20 cellular contexts compared by ENCODE assay signal in the genomic region with DNA sequence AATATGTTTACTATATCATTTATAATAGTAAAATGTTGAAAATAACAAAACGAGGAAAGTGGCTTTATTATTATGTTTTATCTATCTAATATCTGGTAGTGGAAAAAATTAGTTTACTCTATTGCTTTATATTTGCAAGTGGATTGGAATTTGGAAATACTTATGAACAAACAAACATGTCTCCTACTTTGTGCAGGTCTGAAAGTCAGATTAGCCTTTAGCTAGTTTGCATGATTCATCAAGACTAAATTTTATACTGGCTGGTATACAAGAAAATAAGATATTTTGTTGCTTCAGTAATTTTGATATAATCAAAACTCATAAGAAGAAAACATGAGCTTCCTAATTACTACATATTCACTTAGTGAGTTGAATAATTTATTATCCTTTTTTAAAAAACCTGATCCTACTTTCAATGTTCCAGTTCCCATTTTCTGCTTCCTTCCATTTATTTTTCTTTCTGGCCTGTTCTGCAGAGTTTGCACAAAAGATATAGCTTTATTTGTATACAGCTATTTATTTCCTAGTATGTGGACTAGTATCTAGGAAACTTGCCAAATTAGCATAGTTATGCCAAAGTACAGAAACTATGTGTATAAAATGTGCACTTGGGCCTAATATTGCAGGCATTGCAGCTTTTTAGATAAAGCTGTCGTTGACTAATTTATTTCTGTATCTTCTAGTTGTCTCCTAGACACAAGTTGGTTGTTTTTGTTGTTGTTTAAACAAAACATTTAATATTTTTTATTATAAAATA.
"Had no signal": no experiment of that assay in that cellular context is flagged by ENCODE, and none has a peak within 500 bp of the region (broad histone marks: within the 10 kb centered on the region; RNA-seq: fewer than 3 reads in every experiment).

No MANE protein-coding gene starts in this region.

- H3K4me3 Mint-ChIP-seq: activated naive CD8-positive, alpha-beta T cell treated with anti-CD3 and anti-CD28 coated beads for 36 hours; endodermal cell; naive thymus-derived CD8-positive, alpha-beta T cell; T-helper 2 cell treated with Interferon-gamma antibody and Interleukin-4, amounts not matched to agents 5 μg/mL and 100 μg/mL, for 36 hours had no signal

- H3K27me3 Mint-ChIP-seq: naive thymus-derived CD8-positive, alpha-beta T cell had no signal

- H3K9me3 Mint-ChIP-seq: activated naive CD8-positive, alpha-beta T cell treated with anti-CD3 and anti-CD28 coated beads for 36 hours; endodermal cell; naive thymus-derived CD8-positive, alpha-beta T cell; T-helper 2 cell treated with Interferon-gamma antibody and Interleukin-4, amounts not matched to agents 5 μg/mL and 100 μg/mL, for 36 hours had no signal

- H3K4me3 ChIP-seq: right atrium auricular region, transverse colon, vagina had no signal

- H3K9me3 ChIP-seq: right atrium auricular region, transverse colon, vagina had no signal

- ATAC-seq: left lobe of liver; naive thymus-derived CD8-positive, alpha-beta T cell had no signal

- H3K27ac ChIP-seq: brain microvascular endothelial cell, transverse colon, vagina had no signal

- H3K4me1 ChIP-seq: vagina had no signal

- DNase-seq: activated CD4-positive, alpha-beta T cell treated with anti-CD3 and anti-CD28 coated beads, Interleukin-2, amount 50 U/mL, for 1 hour; activated CD8-positive, alpha-beta memory T cell treated with anti-CD3 and anti-CD28 coated beads for 24 hours; activated gamma-delta T cell treated with Interleukin-2 at 50 U/mL for 16 hours; activated naive CD8-positive, alpha-beta T cell treated with anti-CD3 and anti-CD28 coated beads for 36 hours; anterior cingulate cortex; brain microvascular endothelial cell; dermis blood vessel endothelial cell; endodermal cell; glutamatergic neuron; mammary epithelial cell; naive thymus-derived CD8-positive, alpha-beta T cell; nucleus accumbens; small intestine; stimulated activated CD4-positive, alpha-beta T cell treated with anti-CD3 and anti-CD28 coated beads, Interleukin-4, amount 100 ng/mL, for 24 hours; stimulated activated naive CD4-positive, alpha-beta T cell; transverse colon had no signal

- H3K36me3 ChIP-seq: brain microvascular endothelial cell, right atrium auricular region, transverse colon, vagina had no signal

- H3K4me1 Mint-ChIP-seq: activated naive CD8-positive, alpha-beta T cell treated with anti-CD3 and anti-CD28 coated beads for 36 hours; endodermal cell had no signal

- H3K36me3 Mint-ChIP-seq: naive thymus-derived CD8-positive, alpha-beta T cell had no signal

- H3K27ac Mint-ChIP-seq: activated naive CD8-positive, alpha-beta T cell treated with anti-CD3 and anti-CD28 coated beads for 36 hours; endodermal cell; naive thymus-derived CD8-positive, alpha-beta T cell; T-helper 2 cell treated with Interferon-gamma antibody and Interleukin-4, amounts not matched to agents 5 μg/mL and 100 μg/mL, for 36 hours had no signal

- FAIRE-seq: small intestine had no signal

- H3K27me3 ChIP-seq: brain microvascular endothelial cell, right atrium auricular region, transverse colon, vagina had no signal
